ENCODE assay signal across 8 cellular contexts in genomic region chr17:30823425-30823824, GRCh38. TPM values are rescaled to one million over a fixed set of nuclear protein-coding genes. Genes with fewer than 3 reads are reported as not detected.
DNase-seq lines count a peak whose midpoint lies in the region; ATAC-seq, FAIRE-seq and TF ChIP-seq lines count a peak whose summit lies in the region.

No MANE protein-coding gene starts in this region.

- no peak for DNase-seq in activated T-cell treated with anti-CD3 and anti-CD28 coated beads, Interleukin-2, amount 50 U/mL, for 72 hours
- no peak for DNase-seq in activated T-cell treated with anti-CD3 and anti-CD28 coated beads for 4 hours
- no peak for DNase-seq in activated naive CD8-positive, alpha-beta T cell treated with anti-CD3 and anti-CD28 coated beads for 36 hours
- no peak for DNase-seq in HepG2 (ENCODE audit: low spot score)
- no peak for DNase-seq in tibial nerve (ENCODE audit: low spot score in 2 of 2)
- no peak for DNase-seq in H4 (ENCODE audit: low spot score)

- peak overlapping the region; percentile 80 to 96 (median 86); a peak in 5 of 6 replicates for H3K4me3 ChIP-seq in HepG2 (replicated peaks in 1 of 3; ENCODE audit: insufficient read depth in 1 of 3, low read depth in 2 of 3, low read length in 3 of 3)
- H3K4me3 ChIP-seq in tibial nerve = peak overlapping the region; percentile 61 to 100 (median 85)

- peak overlapping the region; percentile 79 for H3K9ac ChIP-seq in HepG2 (ENCODE audit: insufficient read depth, low read depth, low read length)

- peak overlapping the region; percentile 62 for H3K4me2 ChIP-seq in HepG2 (ENCODE audit: low read depth, low read length)

- TF ChIP-seq POLR2A in HepG2 (IDR thresholded peaks at IDR 0.05; ENCODE audit: insufficient read depth in 1 of 2, low read depth in 2 of 2, low read length in 2 of 2) (no peak), tibial nerve (IDR thresholded peaks at IDR 0.05) (no peak)

- FAIRE-seq in HepG2 (lab: Jason Lieb, UNC) = no peak

- H3K4me1 Mint-ChIP-seq in activated T-cell treated with anti-CD3 and anti-CD28 coated beads, Interleukin-2, amount 50 U/mL, for 72 hours (ENCODE audit: low read depth) = peaks cover 57% of the 10 kb centered on the region
- peaks cover 46% of the 10 kb centered on the region for H3K4me1 Mint-ChIP-seq in activated naive CD8-positive, alpha-beta T cell treated with anti-CD3 and anti-CD28 coated beads for 36 hours

- H3K27me3 ChIP-seq in HepG2 (ENCODE audit: control insufficient read depth in 1 of 2, insufficient read depth in 2 of 2, low read length in 2 of 2) (no peaks in the 10 kb centered on the region; a peak in 1 of 5 replicates), tibial nerve (no peaks in the 10 kb centered on the region)

- CTCF ChIA-PET in HepG2 (lab: Yijun Ruan, JAX; ENCODE audit: low intra/inter-chr PET ratio, low total read pairs) = no interaction called here

- H3K27ac Mint-ChIP-seq in activated T-cell treated with anti-CD3 and anti-CD28 coated beads, Interleukin-2, amount 50 U/mL, for 72 hours = peak overlapping the region; percentile 100
- H3K27ac Mint-ChIP-seq in activated naive CD8-positive, alpha-beta T cell treated with anti-CD3 and anti-CD28 coated beads for 36 hours = peak overlapping the region; percentile 97

- peaks cover 47% of the 10 kb centered on the region for H3K79me2 ChIP-seq in HepG2 (ENCODE audit: insufficient read depth, low read length)

- peaks cover 0 to 2% of the 10 kb centered on the region in 2 experiments; a peak in 1 of 5 replicates for H3K36me3 ChIP-seq in HepG2 (replicated peaks in 1 of 2; ENCODE audit: control insufficient read depth in 1 of 2, insufficient read depth in 2 of 2, low read length in 2 of 2)
- H3K36me3 ChIP-seq in tibial nerve = no peaks in the 10 kb centered on the region

- H3K4me3 Mint-ChIP-seq in activated T-cell treated with anti-CD3 and anti-CD28 coated beads, Interleukin-2, amount 50 U/mL, for 72 hours = peak overlapping the region; percentile 89 to 100
- H3K4me3 Mint-ChIP-seq in activated naive CD8-positive, alpha-beta T cell treated with anti-CD3 and anti-CD28 coated beads for 36 hours = peak overlapping the region; percentile 100

- TF ChIP-seq CTCF in HepG2 (CRISPR knock-in tag; IDR thresholded peaks at IDR 0.05) = no peak
- no peak for TF ChIP-seq CTCF in tibial nerve (IDR thresholded peaks at IDR 0.05)

- ATAC-seq in activated T-cell treated with anti-CD3 and anti-CD28 coated beads, Interleukin-2, amount 50 U/mL, for 72 hours (replicated peaks in 1 of 2) = no peak
- no peak for ATAC-seq in HepG2
- no peak for ATAC-seq in HG02870 (IDR thresholded peaks at IDR 0.05; ENCODE audit: unreplicated experiment)
- ATAC-seq in GM19467 (IDR thresholded peaks at IDR 0.05; ENCODE audit: unreplicated experiment) = no peak

- POLR2A ChIA-PET in HepG2 (lab: Yijun Ruan, JAX) = no interaction called here

- no peak overlapping the region for H2AFZ ChIP-seq in HepG2 (ENCODE audit: low read length)

- intact Hi-C loops in HepG2 (cut with micrococcal nuclease; ENCODE audit: unreplicated experiment) = no loop called here

- H3K9me3 ChIP-seq in HepG2 (ENCODE audit: low read length) (no peaks in the 10 kb centered on the region), tibial nerve (no peaks in the 10 kb centered on the region)

- in situ Hi-C loops in HepG2 (cut with HindIII; ENCODE audit: extremely low pct_ligation_motif_present, low pct_unique_long_range_greater_than_20kb) = no loop called here

- no peak for TF ChIP-seq RAD21 in HepG2 (CRISPR knock-in tag; IDR thresholded peaks at IDR 0.05)

- no peak overlapping the region for H3K27ac ChIP-seq in HepG2 (ENCODE audit: extremely low read length, insufficient read depth, low read length)
- peak overlapping the region in 3 of 4 donors; percentile 38 to 92 (median 84) for H3K27ac ChIP-seq in tibial nerve

- WGBS in HepG2 (ENCODE audit: low lambda C conversion rate) = 83% methylated on average over 7 of the region's 7 CpGs
- WGBS in tibial nerve, 2 donors = 50 to 56% methylated on average over 7 of the region's 7 CpGs

- H3K9me3 Mint-ChIP-seq in activated T-cell treated with anti-CD3 and anti-CD28 coated beads, Interleukin-2, amount 50 U/mL, for 72 hours = no peaks in the 10 kb centered on the region
- H3K9me3 Mint-ChIP-seq in activated naive CD8-positive, alpha-beta T cell treated with anti-CD3 and anti-CD28 coated beads for 36 hours = peaks cover 2% of the 10 kb centered on the region

- BruUV-seq in HepG2 (replicated peaks; lab: Mats Ljungman, UMichigan) = TSS peak; percentile 57

- no peaks in the 10 kb centered on the region for H3K27me3 Mint-ChIP-seq in activated T-cell treated with anti-CD3 and anti-CD28 coated beads, Interleukin-2, amount 50 U/mL, for 72 hours (ENCODE audit: low read depth)
- no peaks in the 10 kb centered on the region for H3K27me3 Mint-ChIP-seq in activated naive CD8-positive, alpha-beta T cell treated with anti-CD3 and anti-CD28 coated beads for 36 hours

- TF ChIP-seq EP300 in HepG2 (IDR thresholded peaks at IDR 0.05; ENCODE audit: low read depth in 2 of 2, low read length in 2 of 2) = no peak
- no peak for TF ChIP-seq EP300 in HepG2 (CRISPR knock-in tag; IDR thresholded peaks at IDR 0.05; ENCODE audit: borderline replicate concordance)
- no peak for TF ChIP-seq EP300 in tibial nerve (IDR thresholded peaks at IDR 0.05)

- H4K20me1 ChIP-seq in HepG2 (ENCODE audit: insufficient read depth, low read length) = no peaks in the 10 kb centered on the region; the same call in 1 of the 2 replicates

- H3K36me3 Mint-ChIP-seq in activated T-cell treated with anti-CD3 and anti-CD28 coated beads, Interleukin-2, amount 50 U/mL, for 72 hours (ENCODE audit: insufficient read depth in 2 of 2) = peaks cover 6 to 17% of the 10 kb centered on the region in 2 donors
- H3K36me3 Mint-ChIP-seq in activated naive CD8-positive, alpha-beta T cell treated with anti-CD3 and anti-CD28 coated beads for 36 hours = peaks cover 29% of the 10 kb centered on the region

- H3K4me1 ChIP-seq in HepG2 (ENCODE audit: insufficient read depth, low read length) (peaks cover 57% of the 10 kb centered on the region), tibial nerve (peaks cover 0 to 43% (median 13%) of the 10 kb centered on the region in 4 donors)

RNA-seq across cellular contexts. Expression of gene CRLF3, which starts 1.1 kb away (rescaled TPM):
- total RNA-seq in activated T-cell treated with anti-CD3 and anti-CD28 coated beads, Interleukin-2, amount 50 U/mL, for 72 hours = 10 to 100 TPM; 51.7 to 60.7 TPM
- total RNA-seq in activated naive CD8-positive, alpha-beta T cell treated with anti-CD3 and anti-CD28 coated beads for 36 hours = 10 to 100 TPM; 45.4 TPM
- total RNA-seq in HepG2 (2016; rRNA removed; fragmentation: Illumina TruSeq; extraction: Trizol) (9.1 and 13.2 TPM in 2 replicates), tibial nerve (10 to 100 TPM in 3 of 4 donors, 1 to 10 TPM in 1; 9.8 to 15.9 (median 13.2) TPM)
- total RNA-seq in HepG2 (2016; cell fraction: cytosol; rRNA removed; fragmentation: Illumina TruSeq; extraction: Trizol; ENCODE audit: low read depth) = 4.4 TPM in 2 replicates
- 9.8 and 12.3 TPM in 2 replicates for total RNA-seq in HepG2 (2016; cell fraction: insoluble cytoplasmic fraction; rRNA removed; fragmentation: Illumina TruSeq; extraction: Trizol)
- total RNA-seq in HepG2 (2016; cell fraction: membrane; rRNA removed; fragmentation: Illumina TruSeq; extraction: Trizol) = 5.1 and 5.6 TPM in 2 replicates
- total RNA-seq in HepG2 (2016; cell fraction: nucleus; rRNA removed; fragmentation: Illumina TruSeq; extraction: Trizol) = 4.1 and 6.0 TPM in 2 replicates
- polyA plus RNA-seq in HepG2 (2011; rRNA removed) = 4.9 and 6.4 TPM in 2 replicates
- 3.1 and 4.9 TPM in 2 replicates for polyA plus RNA-seq in HepG2 (2011; cell fraction: cytosol; rRNA removed)
- 2.0 and 2.6 TPM in 2 replicates for polyA plus RNA-seq in HepG2 (2011; cell fraction: nucleus; rRNA removed)
- 4.8 and 6.0 TPM in 2 replicates for polyA plus RNA-seq in HepG2 (2012)
- 1.1 TPM in 2 replicates for polyA plus RNA-seq in HepG2 (2016; cell fraction: cytosol; fragmentation: Illumina TruSeq; extraction: Trizol; ENCODE audit: low read depth)
- 10.7 and 11.8 TPM in 2 replicates for polyA plus RNA-seq in HepG2 (2016; cell fraction: insoluble cytoplasmic fraction; fragmentation: Illumina TruSeq; extraction: Trizol; ENCODE audit: low read depth)
- 2.6 and 2.7 TPM in 2 replicates for polyA plus RNA-seq in HepG2 (2016; cell fraction: membrane; fragmentation: Illumina TruSeq; extraction: Trizol; ENCODE audit: low read depth)
- polyA plus RNA-seq in HepG2 (2016; cell fraction: nucleus; fragmentation: Illumina TruSeq; extraction: Trizol; ENCODE audit: insufficient read depth, low read depth) = 7.0 and 7.4 TPM in 2 replicates
- 2.3 and 9.3 TPM in 2 replicates for polyA minus RNA-seq in HepG2 (2011; rRNA and poly(A)+ RNA removed; ENCODE audit: low replicate concordance)
- 4.4 and 5.0 TPM in 2 replicates for polyA minus RNA-seq in HepG2 (2011; cell fraction: cytosol; rRNA and poly(A)+ RNA removed)
- 4.8 and 7.0 TPM in 2 replicates for polyA minus RNA-seq in HepG2 (2011; cell fraction: nucleus; rRNA and poly(A)+ RNA removed)
- total RNA-seq in H4 (2014; rRNA removed; shearing (Covaris generic)) = 9.7 and 13.9 TPM in 2 replicates

RNA-seq across cellular contexts. Expression of gene ATAD5, which starts 8.3 kb away (rescaled TPM):
- 10 to 100 TPM; 34.4 to 35.7 TPM for total RNA-seq in activated T-cell treated with anti-CD3 and anti-CD28 coated beads, Interleukin-2, amount 50 U/mL, for 72 hours
- 10 to 100 TPM; 32.1 to 33.4 TPM for total RNA-seq in activated naive CD8-positive, alpha-beta T cell treated with anti-CD3 and anti-CD28 coated beads for 36 hours
- total RNA-seq in HepG2 (2016; rRNA removed; fragmentation: Illumina TruSeq; extraction: Trizol) (10.7 and 18.1 TPM in 2 replicates), tibial nerve (1 to 10 TPM; 1.2 to 1.7 (median 1.4) TPM)
- total RNA-seq in HepG2 (2016; cell fraction: cytosol; rRNA removed; fragmentation: Illumina TruSeq; extraction: Trizol; ENCODE audit: low read depth) = 3.1 and 3.7 TPM in 2 replicates
- total RNA-seq in HepG2 (2016; cell fraction: insoluble cytoplasmic fraction; rRNA removed; fragmentation: Illumina TruSeq; extraction: Trizol) = 10.6 and 18.0 TPM in 2 replicates
- total RNA-seq in HepG2 (2016; cell fraction: membrane; rRNA removed; fragmentation: Illumina TruSeq; extraction: Trizol) = 4.3 and 4.4 TPM in 2 replicates
- 20.1 and 22.3 TPM in 2 replicates for total RNA-seq in HepG2 (2016; cell fraction: nucleus; rRNA removed; fragmentation: Illumina TruSeq; extraction: Trizol)
- polyA plus RNA-seq in HepG2 (2011; rRNA removed) = 1.1 and 1.8 TPM in 2 replicates
- polyA plus RNA-seq in HepG2 (2011; cell fraction: cytosol; rRNA removed) = 0.49 and 0.54 TPM in 2 replicates
- 1.6 and 1.7 TPM in 2 replicates for polyA plus RNA-seq in HepG2 (2011; cell fraction: nucleus; rRNA removed)
- 1.2 and 2.2 TPM in 2 replicates for polyA plus RNA-seq in HepG2 (2012)
- polyA plus RNA-seq in HepG2 (2016; cell fraction: cytosol; fragmentation: Illumina TruSeq; extraction: Trizol; ENCODE audit: low read depth) = 0.09 and 0.11 TPM in 2 replicates
- 6.8 and 6.9 TPM in 2 replicates for polyA plus RNA-seq in HepG2 (2016; cell fraction: insoluble cytoplasmic fraction; fragmentation: Illumina TruSeq; extraction: Trizol; ENCODE audit: low read depth)
- 0.26 and 0.35 TPM in 2 replicates for polyA plus RNA-seq in HepG2 (2016; cell fraction: membrane; fragmentation: Illumina TruSeq; extraction: Trizol; ENCODE audit: low read depth)
- 8.6 and 10.0 TPM in 2 replicates for polyA plus RNA-seq in HepG2 (2016; cell fraction: nucleus; fragmentation: Illumina TruSeq; extraction: Trizol; ENCODE audit: insufficient read depth, low read depth)
- polyA minus RNA-seq in HepG2 (2011; rRNA and poly(A)+ RNA removed; ENCODE audit: low replicate concordance) = 1.8 and 3.2 TPM in 2 replicates
- 3.2 and 4.7 TPM in 2 replicates for polyA minus RNA-seq in HepG2 (2011; cell fraction: cytosol; rRNA and poly(A)+ RNA removed)
- 12.1 and 15.1 TPM in 2 replicates for polyA minus RNA-seq in HepG2 (2011; cell fraction: nucleus; rRNA and poly(A)+ RNA removed)
- total RNA-seq in H4 (2014; rRNA removed; shearing (Covaris generic)) = 1.8 and 4.5 TPM in 2 replicates
